In the genomic region with DNA sequence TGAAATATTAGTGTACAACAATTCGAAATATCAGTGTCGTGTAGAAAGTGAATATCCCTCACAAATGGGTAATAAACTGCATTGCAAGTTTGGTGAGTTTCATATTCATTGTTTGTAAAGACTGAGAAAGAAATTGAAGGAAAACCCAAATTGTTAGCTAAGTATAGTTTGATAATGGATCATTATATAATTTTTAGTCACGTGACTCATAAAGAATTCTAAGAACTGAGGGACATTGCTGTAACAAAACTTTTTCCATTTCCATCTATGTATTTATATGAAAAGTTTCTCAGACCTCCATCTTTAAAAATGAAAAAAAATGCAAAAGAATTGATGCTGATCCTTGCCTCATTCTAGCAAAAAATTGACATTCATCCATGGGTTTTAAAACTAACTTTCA, we compare ENCODE assay signal across 34 cellular contexts. TPM values are rescaled to one million over a fixed set of nuclear protein-coding genes. Genes with fewer than 3 reads are reported as not detected.
"Had no signal": no experiment of that assay in that cellular context is flagged by ENCODE, and none has a peak within 500 bp of the region (broad histone marks: within the 10 kb centered on the region; RNA-seq: fewer than 3 reads in every experiment).

No MANE protein-coding gene starts in this region.

- H3K9me3 ChIP-seq: ascending aorta, body of pancreas, breast epithelium had no signal

- ATAC-seq: activated CD8-positive, alpha-beta T cell treated with anti-CD3 and anti-CD28 coated beads for 36 hours; activated naive CD8-positive, alpha-beta T cell treated with anti-CD3 and anti-CD28 coated beads, Interleukin-2, amount 50 U/mL, for 24 hours; body of pancreas had no signal

- H3K4me3 ChIP-seq: ascending aorta, body of pancreas, breast epithelium had no signal

- H3K4me3 Mint-ChIP-seq: activated B cell treated with CpG ODN at 0.5 μM for 24 hours; activated CD4-positive, alpha-beta memory T cell treated with anti-CD3 and anti-CD28 coated beads for 36 hours; activated CD4-positive, alpha-beta T cell treated with anti-CD3 and anti-CD28 coated beads, Interleukin-2, amount 10 ng/mL, durations not matched to agents 24 days and 14 days; activated CD8-positive, alpha-beta T cell treated with anti-CD3 and anti-CD28 coated beads for 36 hours; activated naive CD4-positive, alpha-beta T cell treated with anti-CD3 and anti-CD28 coated beads, Interleukin-2, amount 10 ng/mL, durations not matched to agents 7 days and 5 days; activated naive CD4-positive, alpha-beta T cell treated with anti-CD3 and anti-CD28 coated beads, Interleukin-2, amount 50 U/mL, for 24 hours; activated naive CD8-positive, alpha-beta T cell; activated naive CD8-positive, alpha-beta T cell treated with anti-CD3 and anti-CD28 coated beads, Interleukin-2, amount 10 ng/mL, durations not matched to agents 7 days and 5 days; activated naive CD8-positive, alpha-beta T cell treated with anti-CD3 and anti-CD28 coated beads, Interleukin-2, amount 50 U/mL, for 24 hours; activated T-cell treated with anti-CD3 and anti-CD28 coated beads, Interleukin-2, amount 50 U/mL, for 24 hours; T-helper 1 cell treated with Interleukin-12 subunit alpha and Interleukin-12 subunit beta and Interleukin-4 antibody, amounts not matched to agents 30 μg/mL and 1 μg/mL, for 36 hours; T-helper 2 cell treated with Interferon-gamma antibody and Interleukin-4, amounts not matched to agents 5 μg/mL and 100 μg/mL, for 36 hours had no signal

- H3K27me3 ChIP-seq: ascending aorta, body of pancreas, brain microvascular endothelial cell, breast epithelium had no signal

- H3K4me1 ChIP-seq: ascending aorta, body of pancreas, breast epithelium had no signal

- H3K9me3 Mint-ChIP-seq: activated B cell treated with CpG ODN at 0.5 μM for 24 hours; activated CD4-positive, alpha-beta memory T cell treated with anti-CD3 and anti-CD28 coated beads for 36 hours; activated CD4-positive, alpha-beta T cell treated with anti-CD3 and anti-CD28 coated beads, Interleukin-2, amount 10 ng/mL, durations not matched to agents 24 days and 14 days; activated CD8-positive, alpha-beta T cell treated with anti-CD3 and anti-CD28 coated beads for 36 hours; activated naive CD4-positive, alpha-beta T cell treated with anti-CD3 and anti-CD28 coated beads, Interleukin-2, amount 10 ng/mL, durations not matched to agents 7 days and 5 days; activated naive CD4-positive, alpha-beta T cell treated with anti-CD3 and anti-CD28 coated beads, Interleukin-2, amount 50 U/mL, for 24 hours; activated naive CD8-positive, alpha-beta T cell treated with anti-CD3 and anti-CD28 coated beads, Interleukin-2, amount 10 ng/mL, durations not matched to agents 7 days and 5 days; activated naive CD8-positive, alpha-beta T cell treated with anti-CD3 and anti-CD28 coated beads, Interleukin-2, amount 50 U/mL, for 24 hours; activated T-cell treated with anti-CD3 and anti-CD28 coated beads, Interleukin-2, amount 50 U/mL, for 24 hours; activated T-helper 2 cell treated with anti-CD3 and anti-CD28 coated beads, Interferon-gamma antibody, Interleukin-2, Interleukin-4, amounts not matched to agents 10 μg/mL and 5 μg/mL and 100 μg/mL, durations not matched to agents 14 hours and 24 hours and 36 hours; T-helper 1 cell treated with Interleukin-12 subunit alpha and Interleukin-12 subunit beta and Interleukin-4 antibody, amounts not matched to agents 30 μg/mL and 1 μg/mL, for 36 hours; T-helper 2 cell treated with Interferon-gamma antibody and Interleukin-4, amounts not matched to agents 5 μg/mL and 100 μg/mL, for 36 hours had no signal

- H3K36me3 Mint-ChIP-seq: activated CD4-positive, alpha-beta memory T cell treated with anti-CD3 and anti-CD28 coated beads for 36 hours; activated naive CD4-positive, alpha-beta T cell treated with anti-CD3 and anti-CD28 coated beads, Interleukin-2, amount 10 ng/mL, durations not matched to agents 7 days and 5 days; activated naive CD4-positive, alpha-beta T cell treated with anti-CD3 and anti-CD28 coated beads, Interleukin-2, amount 50 U/mL, for 24 hours; activated naive CD8-positive, alpha-beta T cell; activated naive CD8-positive, alpha-beta T cell treated with anti-CD3 and anti-CD28 coated beads, Interleukin-2, amount 10 ng/mL, durations not matched to agents 7 days and 5 days had no signal

- DNase-seq: activated B cell treated with CpG ODN at 0.5 μM for 24 hours; activated CD4-positive, alpha-beta memory T cell treated with anti-CD3 and anti-CD28 coated beads for 36 hours; activated CD4-positive, alpha-beta T cell treated with anti-CD3 and anti-CD28 coated beads for 4 hours; activated CD4-positive, alpha-beta T cell treated with anti-CD3 and anti-CD28 coated beads, Interleukin-2, amount 10 ng/mL, durations not matched to agents 24 days and 14 days; activated CD4-positive, alpha-beta T cell treated with anti-CD3 and anti-CD28 coated beads, Interleukin-2, amount 50 U/mL, for 1 hour; activated CD4-positive, alpha-beta T cell treated with anti-CD3 and anti-CD28 coated beads, Interleukin-2, amount 50 U/mL, for 4 hours; activated CD4-positive, CD25-positive, alpha-beta regulatory T cell treated with anti-CD3 and anti-CD28 coated beads, Interleukin-2, amount 50 U/mL, for 72 hours; activated CD8-positive, alpha-beta memory T cell treated with anti-CD3 and anti-CD28 coated beads, Interleukin-2, amount 50 U/mL, for 48 hours; activated CD8-positive, alpha-beta T cell treated with anti-CD3 and anti-CD28 coated beads for 36 hours; activated effector memory CD4-positive, alpha-beta T cell treated with Interleukin-2 at 50 U/mL for 16 hours; activated gamma-delta T cell; activated naive CD4-positive, alpha-beta T cell treated with anti-CD3 and anti-CD28 coated beads, Interleukin-2, amount 10 ng/mL, durations not matched to agents 7 days and 5 days; activated naive CD4-positive, alpha-beta T cell treated with Interleukin-2 at 50 U/mL for 16 hours; activated naive CD8-positive, alpha-beta T cell treated with anti-CD3 and anti-CD28 coated beads, Interleukin-2, amount 10 ng/mL, durations not matched to agents 7 days and 5 days; activated naive CD8-positive, alpha-beta T cell treated with anti-CD3 and anti-CD28 coated beads, Interleukin-2, amount 50 U/mL, for 24 hours; activated T-cell treated with anti-CD3 and anti-CD28 coated beads, Interleukin-2, amount 50 U/mL, for 24 hours; activated T-cell treated with anti-CD3 and anti-CD28 coated beads, Interleukin-2, amount 50 U/mL, for 48 hours; amygdala; anterior cingulate cortex; body of pancreas; brain microvascular endothelial cell; central memory CD4-positive, alpha-beta T cell; T-helper 1 cell; T-helper 2 cell; T-helper 9 cell had no signal

- H3K27ac ChIP-seq: ascending aorta, body of pancreas, brain microvascular endothelial cell, breast epithelium, VCaP had no signal

- H3K4me1 Mint-ChIP-seq: activated B cell treated with CpG ODN at 0.5 μM for 24 hours; activated CD4-positive, alpha-beta T cell treated with anti-CD3 and anti-CD28 coated beads, Interleukin-2, amount 10 ng/mL, durations not matched to agents 24 days and 14 days; activated naive CD4-positive, alpha-beta T cell treated with anti-CD3 and anti-CD28 coated beads, Interleukin-2, amount 10 ng/mL, durations not matched to agents 7 days and 5 days; activated naive CD4-positive, alpha-beta T cell treated with anti-CD3 and anti-CD28 coated beads, Interleukin-2, amount 50 U/mL, for 24 hours; activated naive CD8-positive, alpha-beta T cell treated with anti-CD3 and anti-CD28 coated beads, Interleukin-2, amount 50 U/mL, for 24 hours had no signal

- H3K27ac Mint-ChIP-seq: activated B cell treated with CpG ODN at 0.5 μM for 24 hours; activated CD4-positive, alpha-beta memory T cell treated with anti-CD3 and anti-CD28 coated beads for 36 hours; activated CD4-positive, alpha-beta T cell treated with anti-CD3 and anti-CD28 coated beads, Interleukin-2, amount 10 ng/mL, durations not matched to agents 24 days and 14 days; activated CD8-positive, alpha-beta T cell treated with anti-CD3 and anti-CD28 coated beads for 36 hours; activated naive CD4-positive, alpha-beta T cell treated with anti-CD3 and anti-CD28 coated beads, Interleukin-2, amount 10 ng/mL, durations not matched to agents 7 days and 5 days; activated naive CD4-positive, alpha-beta T cell treated with anti-CD3 and anti-CD28 coated beads, Interleukin-2, amount 50 U/mL, for 24 hours; activated naive CD8-positive, alpha-beta T cell; activated naive CD8-positive, alpha-beta T cell treated with anti-CD3 and anti-CD28 coated beads, Interleukin-2, amount 10 ng/mL, durations not matched to agents 7 days and 5 days; activated naive CD8-positive, alpha-beta T cell treated with anti-CD3 and anti-CD28 coated beads, Interleukin-2, amount 50 U/mL, for 24 hours; activated T-cell treated with anti-CD3 and anti-CD28 coated beads, Interleukin-2, amount 50 U/mL, for 24 hours; activated T-helper 2 cell treated with anti-CD3 and anti-CD28 coated beads, Interferon-gamma antibody, Interleukin-2, Interleukin-4, amounts not matched to agents 10 μg/mL and 5 μg/mL and 100 μg/mL, durations not matched to agents 14 hours and 24 hours and 36 hours; T-helper 1 cell treated with Interleukin-12 subunit alpha and Interleukin-12 subunit beta and Interleukin-4 antibody, amounts not matched to agents 30 μg/mL and 1 μg/mL, for 36 hours; T-helper 2 cell treated with Interferon-gamma antibody and Interleukin-4, amounts not matched to agents 5 μg/mL and 100 μg/mL, for 36 hours had no signal

- H3K36me3 ChIP-seq: ascending aorta, brain microvascular endothelial cell, breast epithelium had no signal

RNA-seq across cellular contexts. Expression of gene SGIP1, which starts 36.0 kb away (rescaled TPM):
- total RNA-seq: activated B cell treated with CpG ODN at 0.5 μM for 24 hours; activated CD4-positive, alpha-beta T cell treated with anti-CD3 and anti-CD28 coated beads, Interleukin-2, amount 10 ng/mL, durations not matched to agents 24 days and 14 days; activated CD8-positive, alpha-beta memory T cell treated with anti-CD3 and anti-CD28 coated beads for 36 hours; activated CD8-positive, alpha-beta T cell treated with anti-CD3 and anti-CD28 coated beads for 36 hours; activated naive CD8-positive, alpha-beta T cell treated with anti-CD3 and anti-CD28 coated beads, Interleukin-2, amount 10 ng/mL, durations not matched to agents 7 days and 5 days; activated T-helper 2 cell treated with anti-CD3 and anti-CD28 coated beads, Interferon-gamma antibody, Interleukin-2, Interleukin-4, amounts not matched to agents 10 μg/mL and 5 μg/mL and 100 μg/mL, durations not matched to agents 14 hours and 24 hours and 36 hours had no signal
